In the genomic region with DNA sequence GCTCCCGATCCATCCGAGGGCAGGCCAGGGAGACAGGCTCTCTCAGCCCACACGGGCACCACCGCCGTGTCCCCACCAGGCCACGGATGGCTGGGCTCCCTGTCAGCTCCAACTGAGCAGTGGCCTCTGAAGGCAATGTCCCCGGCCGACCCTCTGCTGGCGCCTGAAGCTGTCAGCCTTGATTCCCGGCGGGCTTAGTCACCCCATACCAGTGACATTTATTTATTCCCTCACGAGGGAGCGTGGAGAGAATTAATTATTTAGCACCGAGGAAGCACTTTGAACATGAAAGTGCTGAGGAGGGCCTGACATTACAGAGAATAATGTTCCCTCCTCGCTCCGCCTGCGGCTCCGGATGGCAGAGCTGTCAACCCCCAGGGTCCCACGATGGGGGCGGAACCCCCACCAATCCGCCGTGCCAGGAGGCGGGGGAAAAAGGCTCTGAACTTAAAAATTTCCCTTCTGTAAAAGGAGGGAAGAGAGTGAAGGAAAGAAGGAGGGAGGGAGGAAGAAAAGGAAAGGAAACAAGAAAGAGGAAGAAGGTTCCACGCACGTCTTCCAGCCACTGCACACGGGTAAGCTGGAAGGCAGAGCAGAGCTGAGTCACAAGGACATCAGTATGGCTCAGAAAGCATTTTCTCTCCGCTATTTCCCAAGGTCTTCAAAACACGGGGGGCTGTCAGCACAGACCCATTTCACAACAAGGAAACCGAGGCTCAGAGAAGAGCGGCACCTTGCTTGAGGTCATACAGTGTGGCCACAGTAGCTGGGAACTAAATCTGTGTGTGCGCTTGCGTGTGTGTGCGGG, we compare ENCODE assay signal across 11 cellular contexts.
DNase-seq lines count a peak whose midpoint lies in the region; ATAC-seq and TF ChIP-seq lines count a peak whose summit lies in the region.
"Had no signal": no experiment of that assay in that cellular context is flagged by ENCODE, and none has a peak within 500 bp of the region (broad histone marks: within the 10 kb centered on the region; RNA-seq: fewer than 3 reads in every experiment).

No MANE protein-coding gene starts in this region.

- no peak overlapping the region for H3K4me3 ChIP-seq in lung
- peak overlapping the region; percentile 13 for H3K4me3 ChIP-seq in suprapubic skin

- TF ChIP-seq POLR2A in suprapubic skin (IDR thresholded peaks at IDR 0.05): no peak

- H3K27me3 ChIP-seq in lung (ENCODE audit: control insufficient read depth, insufficient read depth): no peaks in the 10 kb centered on the region
- no peaks in the 10 kb centered on the region for H3K27me3 ChIP-seq in suprapubic skin

- peak overlapping the region; percentile 54 for H3K27ac ChIP-seq in caudate nucleus (ENCODE audit: low read depth, low read length)
- H3K27ac ChIP-seq in lung (ENCODE audit: low read depth in 1 of 2, low read length in 1 of 2): no peak overlapping the region
- peak overlapping the region; percentile 39 for H3K27ac ChIP-seq in suprapubic skin
- H3K27ac ChIP-seq: parathyroid adenoma had no signal

- no peak for TF ChIP-seq EP300 in suprapubic skin (IDR thresholded peaks at IDR 0.05)

- no peak for TF ChIP-seq CTCF in lung (IDR thresholded peaks at IDR 0.05; ENCODE audit: control extremely low read depth, extremely low read depth)
- TF ChIP-seq CTCF in suprapubic skin (IDR thresholded peaks at IDR 0.05): no peak

- H3K4me1 ChIP-seq in lung (ENCODE audit: control insufficient read depth in 2 of 2, insufficient read depth in 2 of 2, low read length in 2 of 2) (peaks cover 0 to 10% of the 10 kb centered on the region in 2 donors), suprapubic skin (peaks cover 37% of the 10 kb centered on the region)
- H3K4me1 ChIP-seq: parathyroid adenoma had no signal

- WGBS in lung, 2 donors: 50 to 59% methylated on average over 33 of the region's 33 CpGs
- WGBS in suprapubic skin: 40% methylated on average over 33 of the region's 33 CpGs

- ATAC-seq in lung (ENCODE audit: insufficient read depth, low FRiP score): peak; percentile 45

- no peaks in the 10 kb centered on the region for H3K9me3 ChIP-seq in lung (ENCODE audit: control insufficient read depth in 2 of 2, insufficient read depth in 1 of 2, low read length in 1 of 2)
- H3K9me3 ChIP-seq in suprapubic skin: no peaks in the 10 kb centered on the region

- H3K36me3 ChIP-seq in lung (ENCODE audit: control insufficient read depth in 2 of 2, insufficient read depth in 2 of 2, low read length in 2 of 2) (no peaks in the 10 kb centered on the region), suprapubic skin (no peaks in the 10 kb centered on the region)

- DNase-seq in Kasumi-1 (lab: John Stamatoyannopoulos, UW) (peak; percentile 29 to 44), caudate nucleus (lab: John Stamatoyannopoulos, UW) (peak in 40 of 61 donors; percentile 11 to 81 (median 42)), lung (ENCODE audit: low spot score) (no peak), suprapubic skin (ENCODE audit: low spot score in 2 of 2) (no peak), NCI-H187 (lab: John Stamatoyannopoulos, UW) (no peak), globus pallidus (ENCODE audit: low spot score) (no peak)
- DNase-seq in effector CD8-positive, alpha-beta T cell (lab: John Stamatoyannopoulos, UW): no peak
- DNase-seq in activated naive CD4-positive, alpha-beta T cell (lab: John Stamatoyannopoulos, UW): no peak
- DNase-seq: cerebellar nuclear complex, MM.1S had no signal

Comparison
In these comparisons a context has a peak if more than half of its experiments do, and no peak if none do; other contexts are left out.
1. DNase-seq: peak in Kasumi-1 (2 of 2) and caudate nucleus (40 of 61); none in lung (single experiment), suprapubic skin (0 of 2), effector CD8-positive, alpha-beta T cell (single experiment), NCI-H187 (0 of 2), activated naive CD4-positive, alpha-beta T cell (0 of 4) and globus pallidus (single experiment).
2. H3K27ac ChIP-seq: peak in caudate nucleus (single experiment) and suprapubic skin (single experiment); none in lung (0 of 2).